9 cellular contexts compared by ENCODE assay signal in the genomic region with DNA sequence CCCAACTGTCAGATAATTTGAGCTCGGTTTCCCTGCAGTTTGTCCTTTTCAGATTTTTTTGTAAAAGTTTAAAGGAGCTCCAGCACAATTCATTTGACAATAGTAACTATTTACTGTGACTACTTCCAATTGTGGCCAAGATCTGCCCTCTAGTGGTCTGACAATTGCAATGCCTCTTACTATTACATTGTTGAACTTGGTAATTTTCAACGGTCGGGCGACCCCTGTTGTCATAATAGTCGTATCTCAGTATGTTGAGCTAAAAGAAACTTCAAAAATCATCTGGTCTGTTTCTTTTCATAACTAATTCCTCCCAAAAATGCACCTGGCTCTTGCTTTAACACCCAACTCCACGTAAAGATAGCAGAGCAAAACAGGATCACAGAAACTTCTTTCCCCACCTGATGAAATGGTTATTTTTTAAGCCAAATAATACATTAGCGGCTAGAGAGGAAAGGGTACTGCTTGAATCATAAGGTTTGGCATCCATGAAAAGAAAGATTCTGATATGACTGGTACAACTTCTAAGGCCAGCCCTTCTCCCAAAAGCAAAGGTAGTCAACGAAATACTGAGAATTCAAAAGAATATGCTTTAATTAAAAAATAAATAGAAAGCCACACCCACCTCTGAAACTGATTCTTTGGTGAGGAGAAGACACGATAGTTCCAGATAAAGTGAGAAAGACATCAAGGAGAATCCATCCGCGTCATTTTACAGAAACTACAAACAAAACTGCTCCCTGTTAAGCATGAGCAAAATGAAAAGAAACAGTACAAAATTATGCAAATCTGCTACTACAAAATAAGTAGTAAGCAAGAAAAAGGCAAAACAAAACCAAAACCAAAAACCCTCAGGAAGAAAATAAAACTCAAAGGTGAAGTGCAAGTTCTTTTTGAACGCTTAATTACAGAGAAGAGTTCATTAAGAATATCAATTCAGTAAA.
DNase-seq lines count a peak whose midpoint lies in the region; ATAC-seq lines count a peak whose summit lies in the region.
"Had no signal": no experiment of that assay in that cellular context is flagged by ENCODE, and none has a peak within 500 bp of the region (broad histone marks: within the 10 kb centered on the region; RNA-seq: fewer than 3 reads in every experiment).

No MANE protein-coding gene starts in this region.

- no peak overlapping the region for H3K27ac ChIP-seq in skeletal muscle tissue (ENCODE audit: low read depth, low read length)
- H3K27ac ChIP-seq: BLaER1 treated with 17β-estradiol and CSF1 and Interleukin-3, amounts not matched to agents 10 nM and 100 nM had no signal

- no peaks in the 10 kb centered on the region for H3K36me3 Mint-ChIP-seq in T-helper 1 cell treated with Interleukin-12 subunit alpha and Interleukin-12 subunit beta and Interleukin-4 antibody, amounts not matched to agents 30 μg/mL and 1 μg/mL, for 36 hours (ENCODE audit: low read depth)

- H3K36me3 ChIP-seq in skeletal muscle tissue (ENCODE audit: control insufficient read depth in 3 of 3, insufficient read depth in 3 of 3, low read length in 3 of 3), result no peaks in the 10 kb centered on the region
- H3K36me3 ChIP-seq: BLaER1 treated with 17β-estradiol and CSF1 and Interleukin-3, amounts not matched to agents 10 nM and 100 nM had no signal

- no peak overlapping the region for H3K4me3 ChIP-seq in skeletal muscle tissue (ENCODE audit: low read length in 3 of 3)
- H3K4me3 ChIP-seq: BLaER1 treated with 17β-estradiol and CSF1 and Interleukin-3, amounts not matched to agents 10 nM and 100 nM had no signal

- peak; percentile 61 for DNase-seq in NK-92 treated with Interleukin-12 subunit alpha and Interleukin-12 subunit beta, amount 100 ng/mL, for 24 hours (lab: John Stamatoyannopoulos, UW)
- DNase-seq in NK-92 (lab: John Stamatoyannopoulos, UW; ENCODE audit: unreplicated experiment) (no peak), NCI-H146 treated with DMSO at 0.1 percent for 48 hours (lab: John Stamatoyannopoulos, UW; ENCODE audit: unreplicated experiment) (peak; percentile 21), anterior cingulate cortex (lab: John Stamatoyannopoulos, UW) (peak in 47 of 58 donors; percentile 2 to 83 (median 41)), hepatic stellate cell (ENCODE audit: low spot score) (peak; percentile 22)

- H3K9ac ChIP-seq in skeletal muscle tissue (ENCODE audit: low read depth in 1 of 3, low read length in 3 of 3), result peak overlapping the region in 2 of 3 donors; percentile 9 to 52
- H3K9ac ChIP-seq: BLaER1 treated with 17β-estradiol and CSF1 and Interleukin-3, amounts not matched to agents 10 nM and 100 nM had no signal

- H3K9me3 ChIP-seq in skeletal muscle tissue (ENCODE audit: control insufficient read depth in 3 of 3, low read length in 3 of 3), result no peaks in the 10 kb centered on the region
- H3K9me3 ChIP-seq: BLaER1 treated with 17β-estradiol and CSF1 and Interleukin-3, amounts not matched to agents 10 nM and 100 nM had no signal

- peaks cover 3 to 5% (median 4%) of the 10 kb centered on the region in 3 donors for H3K4me1 ChIP-seq in skeletal muscle tissue (ENCODE audit: control insufficient read depth in 3 of 3, insufficient read depth in 3 of 3, low read length in 3 of 3)

- H3K9me3 Mint-ChIP-seq in T-helper 1 cell treated with Interleukin-12 subunit alpha and Interleukin-12 subunit beta and Interleukin-4 antibody, amounts not matched to agents 30 μg/mL and 1 μg/mL, for 36 hours, result no peaks in the 10 kb centered on the region

- H3K4me1 Mint-ChIP-seq in T-helper 1 cell treated with Interleukin-12 subunit alpha and Interleukin-12 subunit beta and Interleukin-4 antibody, amounts not matched to agents 30 μg/mL and 1 μg/mL, for 36 hours (ENCODE audit: low read depth), result peaks cover 11% of the 10 kb centered on the region

- H3K27ac Mint-ChIP-seq in T-helper 1 cell treated with Interleukin-12 subunit alpha and Interleukin-12 subunit beta and Interleukin-4 antibody, amounts not matched to agents 30 μg/mL and 1 μg/mL, for 36 hours, result no peak overlapping the region

- peak; percentile 93 for ATAC-seq in HG02885 (IDR thresholded peaks at IDR 0.05; ENCODE audit: poor library complexity, unreplicated experiment)

- H3K4me3 Mint-ChIP-seq in T-helper 1 cell treated with Interleukin-12 subunit alpha and Interleukin-12 subunit beta and Interleukin-4 antibody, amounts not matched to agents 30 μg/mL and 1 μg/mL, for 36 hours, result peak overlapping the region; percentile 52

- H3K27me3 ChIP-seq in skeletal muscle tissue (ENCODE audit: control insufficient read depth in 3 of 3, insufficient read depth in 3 of 3, low read length in 3 of 3), result no peaks in the 10 kb centered on the region
- H3K27me3 ChIP-seq: BLaER1 treated with 17β-estradiol and CSF1 and Interleukin-3, amounts not matched to agents 10 nM and 100 nM had no signal

- peaks cover 25% of the 10 kb centered on the region for H3K27me3 Mint-ChIP-seq in T-helper 1 cell treated with Interleukin-12 subunit alpha and Interleukin-12 subunit beta and Interleukin-4 antibody, amounts not matched to agents 30 μg/mL and 1 μg/mL, for 36 hours (ENCODE audit: low read depth)
